1 cellular context compared by ENCODE assay signal in the genomic region with DNA sequence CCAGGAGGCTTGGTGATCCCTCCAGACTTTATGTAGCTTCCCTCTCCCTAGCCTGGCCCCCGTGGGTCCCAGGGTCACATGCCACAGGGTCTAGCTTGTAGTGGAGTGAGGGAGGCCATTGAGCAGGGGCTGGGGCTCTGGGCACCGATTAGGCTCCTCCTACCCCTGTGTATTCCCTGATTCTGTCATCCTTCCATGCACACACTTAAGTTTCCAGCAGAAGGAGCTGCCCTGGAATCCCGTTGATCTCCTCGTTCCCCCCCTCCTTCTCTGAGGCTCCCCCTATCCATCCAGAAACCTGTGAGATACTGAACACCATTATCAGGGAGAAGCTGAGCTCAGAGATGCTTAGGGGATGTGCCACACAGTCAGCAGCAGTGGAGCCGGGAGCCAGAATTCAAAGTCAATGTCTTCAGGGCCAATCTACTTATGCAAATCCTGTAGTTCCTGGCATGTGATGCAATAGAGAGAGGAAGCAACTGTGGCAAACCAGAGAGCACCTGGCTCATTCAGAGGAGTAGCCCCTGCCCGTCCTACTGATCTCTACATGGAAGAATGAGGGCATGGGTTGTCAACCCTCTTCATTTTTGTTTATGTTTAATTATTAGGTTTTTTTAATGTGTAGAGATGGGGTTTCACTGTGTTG.
TF ChIP-seq lines count a peak whose summit lies in the region.

No MANE protein-coding gene starts in this region.

TF ChIP-seq in K562, 482 proteins besides CTCF, POLR2A, EP300 and RAD21:
- TF ChIP-seq NFIC (IDR thresholded peaks at IDR 0.05) (no peak), CEBPG (CRISPR knock-in tag; IDR thresholded peaks at IDR 0.05) (no peak), CEBPG (tag; conservative IDR thresholded peaks at IDR 0.05 in 1 of 2, IDR thresholded peaks at IDR 0.05 in 1 of 2) (peak in 1 of 2 experiments; percentile 44; a peak in 2 of 4 replicates), CEBPB (tag; IDR thresholded peaks at IDR 0.05) (peak; percentile 22; the same call in 1 of the 2 replicates), HNRNPLL (IDR thresholded peaks at IDR 0.05; ENCODE audit: low read depth, low read length, poor library complexity, severe bottlenecking) (no peak), FOXA1 (IDR thresholded peaks at IDR 0.05; ENCODE audit: borderline replicate concordance) (no peak), ZNF41 (CRISPR knock-in tag; conservative IDR thresholded peaks at IDR 0.05) (no peak)
- TF ChIP-seq, protein P1, sequence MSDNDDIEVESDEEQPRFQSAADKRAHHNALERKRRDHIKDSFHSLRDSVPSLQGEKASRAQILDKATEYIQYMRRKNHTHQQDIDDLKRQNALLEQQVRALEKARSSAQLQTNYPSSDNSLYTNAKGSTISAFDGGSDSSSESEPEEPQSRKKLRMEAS (CRISPR knock-in tag; IDR thresholded peaks at IDR 0.05) = no peak
